ENCODE assay signal across 23 cellular contexts in the genomic region with DNA sequence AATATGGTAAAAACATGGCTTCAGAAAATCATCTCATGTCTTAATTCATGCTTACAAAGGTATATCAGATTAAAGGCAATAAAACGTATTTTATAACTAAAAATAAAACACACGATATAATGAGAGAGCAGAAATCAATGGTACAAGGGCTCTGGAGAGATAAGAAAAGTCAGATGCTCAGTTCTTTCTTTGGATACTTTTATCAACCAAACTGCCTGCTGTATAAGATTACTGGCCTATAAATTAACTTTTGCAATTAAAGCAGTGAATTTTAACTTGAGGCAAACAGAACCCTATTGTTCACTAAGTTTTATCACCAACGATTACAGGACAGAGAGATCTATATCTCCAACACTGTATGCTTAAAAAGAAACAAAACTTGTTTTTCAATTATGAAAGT.
"Had no signal": no experiment of that assay in that cellular context is flagged by ENCODE, and none has a peak within 500 bp of the region (broad histone marks: within the 10 kb centered on the region; RNA-seq: fewer than 3 reads in every experiment).

No MANE protein-coding gene starts in this region.

- H3K27me3 Mint-ChIP-seq: activated CD8-positive, alpha-beta T cell treated with anti-CD3 and anti-CD28 coated beads for 36 hours; activated naive CD8-positive, alpha-beta T cell treated with anti-CD3 and anti-CD28 coated beads for 36 hours had no signal

- FAIRE-seq: RCC 7860 had no signal

- H3K36me3 ChIP-seq: WERI-Rb-1 had no signal

- H3K36me3 Mint-ChIP-seq: activated naive CD4-positive, alpha-beta T cell treated with anti-CD3 and anti-CD28 coated beads, Interleukin-2, amount 10 ng/mL, durations not matched to agents 7 days and 5 days; activated naive CD8-positive, alpha-beta T cell treated with anti-CD3 and anti-CD28 coated beads for 36 hours had no signal

- H3K27ac ChIP-seq: WERI-Rb-1 had no signal

- H3K4me1 Mint-ChIP-seq: activated naive CD4-positive, alpha-beta T cell treated with anti-CD3 and anti-CD28 coated beads, Interleukin-2, amount 10 ng/mL, durations not matched to agents 7 days and 5 days; activated naive CD8-positive, alpha-beta T cell treated with anti-CD3 and anti-CD28 coated beads for 36 hours had no signal

- H3K27ac Mint-ChIP-seq: activated CD8-positive, alpha-beta T cell treated with anti-CD3 and anti-CD28 coated beads for 36 hours; activated naive CD4-positive, alpha-beta T cell treated with anti-CD3 and anti-CD28 coated beads, Interleukin-2, amount 10 ng/mL, durations not matched to agents 7 days and 5 days; activated naive CD8-positive, alpha-beta T cell treated with anti-CD3 and anti-CD28 coated beads for 36 hours; activated T-cell treated with anti-CD3 and anti-CD28 coated beads, Interleukin-2, amount 50 U/mL, for 72 hours; activated T-helper 2 cell treated with anti-CD3 and anti-CD28 coated beads, Interferon-gamma antibody, Interleukin-2, Interleukin-4, amounts not matched to agents 10 μg/mL and 5 μg/mL and 100 μg/mL, durations not matched to agents 14 hours and 24 hours and 36 hours had no signal

- H3K4me3 Mint-ChIP-seq: activated CD8-positive, alpha-beta T cell treated with anti-CD3 and anti-CD28 coated beads for 36 hours; activated naive CD4-positive, alpha-beta T cell treated with anti-CD3 and anti-CD28 coated beads, Interleukin-2, amount 10 ng/mL, durations not matched to agents 7 days and 5 days; activated naive CD8-positive, alpha-beta T cell treated with anti-CD3 and anti-CD28 coated beads for 36 hours; activated T-cell treated with anti-CD3 and anti-CD28 coated beads, Interleukin-2, amount 50 U/mL, for 72 hours had no signal

- H3K9me3 Mint-ChIP-seq: activated CD8-positive, alpha-beta T cell treated with anti-CD3 and anti-CD28 coated beads for 36 hours; activated naive CD4-positive, alpha-beta T cell treated with anti-CD3 and anti-CD28 coated beads, Interleukin-2, amount 10 ng/mL, durations not matched to agents 7 days and 5 days; activated naive CD8-positive, alpha-beta T cell treated with anti-CD3 and anti-CD28 coated beads for 36 hours; activated T-cell treated with anti-CD3 and anti-CD28 coated beads, Interleukin-2, amount 50 U/mL, for 72 hours; activated T-helper 2 cell treated with anti-CD3 and anti-CD28 coated beads, Interferon-gamma antibody, Interleukin-2, Interleukin-4, amounts not matched to agents 10 μg/mL and 5 μg/mL and 100 μg/mL, durations not matched to agents 14 hours and 24 hours and 36 hours had no signal

- DNase-seq: activated CD4-positive, alpha-beta T cell treated with anti-CD3 and anti-CD28 coated beads for 4 hours; activated CD8-positive, alpha-beta memory T cell treated with anti-CD3 and anti-CD28 coated beads, Interleukin-2, amount 50 U/mL, for 4 hours; activated CD8-positive, alpha-beta T cell treated with anti-CD3 and anti-CD28 coated beads for 36 hours; activated gamma-delta T cell treated with Interleukin-2 at 50 U/mL for 16 hours; activated naive CD4-positive, alpha-beta T cell treated with anti-CD3 and anti-CD28 coated beads, Interleukin-2, amount 10 ng/mL, durations not matched to agents 7 days and 5 days; activated naive CD8-positive, alpha-beta T cell treated with anti-CD3 and anti-CD28 coated beads for 36 hours; activated T-cell treated with anti-CD3 and anti-CD28 coated beads, Interleukin-2, amount 50 U/mL, for 72 hours; anterior cingulate cortex; cerebellar nuclear complex; Kasumi-1; KBM-7; NCI-H1048; NCI-H1694; NCI-H2029; NCI-H345; NCI-H510A; NCI-H69; PC-3; SIG-M5; T-helper 1 cell; WERI-Rb-1 had no signal
